Comparison of ENCODE assay signal across 1 cellular context in the genomic region with DNA sequence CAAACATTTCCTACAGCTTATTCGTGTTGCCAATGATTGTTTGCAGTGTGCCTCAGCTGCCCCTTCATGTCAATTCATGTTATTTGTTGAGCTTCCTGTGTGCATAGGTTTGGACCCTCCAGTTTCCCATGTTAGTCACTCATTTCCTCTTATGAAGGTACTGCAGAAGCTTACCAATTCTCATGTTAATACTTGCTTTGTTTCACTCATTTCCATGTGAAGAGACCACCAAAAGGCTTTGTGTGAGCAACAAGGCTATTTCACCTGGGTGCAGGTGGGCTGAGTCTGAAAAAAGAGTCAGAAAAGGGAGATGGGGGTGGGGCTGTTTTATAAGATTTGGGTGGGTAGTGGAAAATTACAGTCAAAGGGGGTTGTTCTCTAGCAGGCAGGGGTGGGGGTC.
TF ChIP-seq lines count a peak whose summit lies in the region.

No MANE protein-coding gene starts in this region.

TF ChIP-seq in WTC11, 78 proteins besides CTCF, POLR2A, EP300 and RAD21 (continued from another document):
- TF ChIP-seq, protein P1, sequence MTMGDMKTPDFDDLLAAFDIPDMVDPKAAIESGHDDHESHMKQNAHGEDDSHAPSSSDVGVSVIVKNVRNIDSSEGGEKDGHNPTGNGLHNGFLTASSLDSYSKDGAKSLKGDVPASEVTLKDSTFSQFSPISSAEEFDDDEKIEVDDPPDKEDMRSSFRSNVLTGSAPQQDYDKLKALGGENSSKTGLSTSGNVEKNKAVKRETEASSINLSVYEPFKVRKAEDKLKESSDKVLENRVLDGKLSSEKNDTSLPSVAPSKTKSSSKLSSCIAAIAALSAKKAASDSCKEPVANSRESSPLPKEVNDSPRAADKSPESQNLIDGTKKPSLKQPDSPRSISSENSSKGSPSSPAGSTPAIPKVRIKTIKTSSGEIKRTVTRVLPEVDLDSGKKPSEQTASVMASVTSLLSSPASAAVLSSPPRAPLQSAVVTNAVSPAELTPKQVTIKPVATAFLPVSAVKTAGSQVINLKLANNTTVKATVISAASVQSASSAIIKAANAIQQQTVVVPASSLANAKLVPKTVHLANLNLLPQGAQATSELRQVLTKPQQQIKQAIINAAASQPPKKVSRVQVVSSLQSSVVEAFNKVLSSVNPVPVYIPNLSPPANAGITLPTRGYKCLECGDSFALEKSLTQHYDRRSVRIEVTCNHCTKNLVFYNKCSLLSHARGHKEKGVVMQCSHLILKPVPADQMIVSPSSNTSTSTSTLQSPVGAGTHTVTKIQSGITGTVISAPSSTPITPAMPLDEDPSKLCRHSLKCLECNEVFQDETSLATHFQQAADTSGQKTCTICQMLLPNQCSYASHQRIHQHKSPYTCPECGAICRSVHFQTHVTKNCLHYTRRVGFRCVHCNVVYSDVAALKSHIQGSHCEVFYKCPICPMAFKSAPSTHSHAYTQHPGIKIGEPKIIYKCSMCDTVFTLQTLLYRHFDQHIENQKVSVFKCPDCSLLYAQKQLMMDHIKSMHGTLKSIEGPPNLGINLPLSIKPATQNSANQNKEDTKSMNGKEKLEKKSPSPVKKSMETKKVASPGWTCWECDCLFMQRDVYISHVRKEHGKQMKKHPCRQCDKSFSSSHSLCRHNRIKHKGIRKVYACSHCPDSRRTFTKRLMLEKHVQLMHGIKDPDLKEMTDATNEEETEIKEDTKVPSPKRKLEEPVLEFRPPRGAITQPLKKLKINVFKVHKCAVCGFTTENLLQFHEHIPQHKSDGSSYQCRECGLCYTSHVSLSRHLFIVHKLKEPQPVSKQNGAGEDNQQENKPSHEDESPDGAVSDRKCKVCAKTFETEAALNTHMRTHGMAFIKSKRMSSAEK (CRISPR knock-in tag; IDR thresholded peaks at IDR 0.05; ENCODE audit: borderline replicate concordance), result no peak
- TF ChIP-seq ELF4 (CRISPR knock-in tag; IDR thresholded peaks at IDR 0.05; ENCODE audit: low read depth) (no peak), GTF2I (CRISPR knock-in tag; conservative IDR thresholded peaks at IDR 0.05) (no peak), TEAD4 (CRISPR knock-in tag; IDR thresholded peaks at IDR 0.05) (no peak), ZNF232 (CRISPR knock-in tag; IDR thresholded peaks at IDR 0.05) (no peak), FOXP1 (CRISPR knock-in tag; IDR thresholded peaks at IDR 0.05; ENCODE audit: borderline replicate concordance) (no peak)
- TF ChIP-seq, protein P2, sequence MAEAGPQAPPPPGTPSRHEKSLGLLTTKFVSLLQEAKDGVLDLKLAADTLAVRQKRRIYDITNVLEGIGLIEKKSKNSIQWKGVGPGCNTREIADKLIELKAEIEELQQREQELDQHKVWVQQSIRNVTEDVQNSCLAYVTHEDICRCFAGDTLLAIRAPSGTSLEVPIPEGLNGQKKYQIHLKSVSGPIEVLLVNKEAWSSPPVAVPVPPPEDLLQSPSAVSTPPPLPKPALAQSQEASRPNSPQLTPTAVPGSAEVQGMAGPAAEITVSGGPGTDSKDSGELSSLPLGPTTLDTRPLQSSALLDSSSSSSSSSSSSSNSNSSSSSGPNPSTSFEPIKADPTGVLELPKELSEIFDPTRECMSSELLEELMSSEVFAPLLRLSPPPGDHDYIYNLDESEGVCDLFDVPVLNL (CRISPR knock-in tag; IDR thresholded peaks at IDR 0.05; ENCODE audit: borderline replicate concordance, low read depth), result no peak
- TF ChIP-seq, protein P3, sequence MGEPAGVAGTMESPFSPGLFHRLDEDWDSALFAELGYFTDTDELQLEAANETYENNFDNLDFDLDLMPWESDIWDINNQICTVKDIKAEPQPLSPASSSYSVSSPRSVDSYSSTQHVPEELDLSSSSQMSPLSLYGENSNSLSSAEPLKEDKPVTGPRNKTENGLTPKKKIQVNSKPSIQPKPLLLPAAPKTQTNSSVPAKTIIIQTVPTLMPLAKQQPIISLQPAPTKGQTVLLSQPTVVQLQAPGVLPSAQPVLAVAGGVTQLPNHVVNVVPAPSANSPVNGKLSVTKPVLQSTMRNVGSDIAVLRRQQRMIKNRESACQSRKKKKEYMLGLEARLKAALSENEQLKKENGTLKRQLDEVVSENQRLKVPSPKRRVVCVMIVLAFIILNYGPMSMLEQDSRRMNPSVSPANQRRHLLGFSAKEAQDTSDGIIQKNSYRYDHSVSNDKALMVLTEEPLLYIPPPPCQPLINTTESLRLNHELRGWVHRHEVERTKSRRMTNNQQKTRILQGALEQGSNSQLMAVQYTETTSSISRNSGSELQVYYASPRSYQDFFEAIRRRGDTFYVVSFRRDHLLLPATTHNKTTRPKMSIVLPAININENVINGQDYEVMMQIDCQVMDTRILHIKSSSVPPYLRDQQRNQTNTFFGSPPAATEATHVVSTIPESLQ (CRISPR knock-in tag; IDR thresholded peaks at IDR 0.05), result no peak
